In genomic region chr9:128902351-128903078, GRCh38 we compare ENCODE assay signal across 1 cellular context.
TF ChIP-seq lines count a peak whose summit lies in the region.

No MANE protein-coding gene starts in this region.

TF ChIP-seq in GM12878, 131 proteins besides CTCF, POLR2A, EP300 and RAD21:
- peak; percentile 85; the same call in 1 of the 2 replicates for TF ChIP-seq TCF3 (IDR thresholded peaks at IDR 0.05; ENCODE audit: borderline replicate concordance, insufficient read depth, low read depth, low read length)
- TF ChIP-seq NKRF (conservative IDR thresholded peaks at IDR 0.05) = 0 out of 2 replicates have a peak, but pooled peaks have one; percentile 34
- TF ChIP-seq PBX3 (IDR thresholded peaks at IDR 0.05; ENCODE audit: insufficient replicate concordance, low read depth, low read length) = no peak
- peak; percentile 75 for TF ChIP-seq MXI1 (IDR thresholded peaks at IDR 0.05; ENCODE audit: low read depth, low read length)
- TF ChIP-seq, protein P1, sequence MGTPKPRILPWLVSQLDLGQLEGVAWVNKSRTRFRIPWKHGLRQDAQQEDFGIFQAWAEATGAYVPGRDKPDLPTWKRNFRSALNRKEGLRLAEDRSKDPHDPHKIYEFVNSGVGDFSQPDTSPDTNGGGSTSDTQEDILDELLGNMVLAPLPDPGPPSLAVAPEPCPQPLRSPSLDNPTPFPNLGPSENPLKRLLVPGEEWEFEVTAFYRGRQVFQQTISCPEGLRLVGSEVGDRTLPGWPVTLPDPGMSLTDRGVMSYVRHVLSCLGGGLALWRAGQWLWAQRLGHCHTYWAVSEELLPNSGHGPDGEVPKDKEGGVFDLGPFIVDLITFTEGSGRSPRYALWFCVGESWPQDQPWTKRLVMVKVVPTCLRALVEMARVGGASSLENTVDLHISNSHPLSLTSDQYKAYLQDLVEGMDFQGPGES (IDR thresholded peaks at IDR 0.05) = no peak
- TF ChIP-seq ATF7 (IDR thresholded peaks at IDR 0.05; ENCODE audit: low read depth) = peak; percentile 31; the same call in 1 of the 2 replicates
- no peak for TF ChIP-seq GABPA (IDR thresholded peaks at IDR 0.05; ENCODE audit: low read depth)
- TF ChIP-seq, protein P2, sequence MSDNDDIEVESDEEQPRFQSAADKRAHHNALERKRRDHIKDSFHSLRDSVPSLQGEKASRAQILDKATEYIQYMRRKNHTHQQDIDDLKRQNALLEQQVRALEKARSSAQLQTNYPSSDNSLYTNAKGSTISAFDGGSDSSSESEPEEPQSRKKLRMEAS (IDR thresholded peaks at IDR 0.05; ENCODE audit: low read depth, low read length) = peak; percentile 84
- peak; percentile 17 to 39; a peak in 2 of 4 replicates for TF ChIP-seq IKZF2 (IDR thresholded peaks at IDR 0.05)
- TF ChIP-seq YY1 (IDR thresholded peaks at IDR 0.05; ENCODE audit: low read depth, low read length) = 0 out of 2 replicates have a peak, but pooled peaks have one; percentile 12
- TF ChIP-seq EED (IDR thresholded peaks at IDR 0.05; ENCODE audit: low read depth) = 0 out of 2 replicates have a peak, but pooled peaks have one; percentile 29
- peak; percentile 41; the same call in 1 of the 2 replicates for TF ChIP-seq POLR2AphosphoS5 (IDR thresholded peaks at IDR 0.05; ENCODE audit: low read length)
- TF ChIP-seq MLLT1 (IDR thresholded peaks at IDR 0.05) = peak; percentile 47; the same call in 1 of the 2 replicates
- peak; percentile 43 for TF ChIP-seq IKZF1 (conservative IDR thresholded peaks at IDR 0.05)
- 0 out of 3 replicates have a peak, but pooled peaks have one; percentile 51 for TF ChIP-seq POU2F2 (IDR thresholded peaks at IDR 0.05; ENCODE audit: borderline replicate concordance, low read depth, low read length)
- peak; percentile 18 for TF ChIP-seq SP1 (IDR thresholded peaks at IDR 0.05; ENCODE audit: low read depth, low read length)
- TF ChIP-seq USF1 (IDR thresholded peaks at IDR 0.05; ENCODE audit: borderline replicate concordance, extremely low read length, insufficient read depth, low read depth, low read length) = no peak
- no peak for TF ChIP-seq SMC3 (IDR thresholded peaks at IDR 0.05; ENCODE audit: borderline replicate concordance, low read length)
- peak; percentile 54; the same call in 1 of the 2 replicates for TF ChIP-seq FOXK2 (IDR thresholded peaks at IDR 0.05)
- TF ChIP-seq SREBF1 (IDR thresholded peaks at IDR 0.05; ENCODE audit: low read length) = no peak
- TF ChIP-seq RELB (IDR thresholded peaks at IDR 0.05; ENCODE audit: low read depth) = no peak
- no peak for TF ChIP-seq MTA3 (IDR thresholded peaks at IDR 0.05; ENCODE audit: borderline replicate concordance, low read length)
- no peak for TF ChIP-seq SIX5 (IDR thresholded peaks at IDR 0.05; ENCODE audit: low read depth, low read length, severe bottlenecking)
- TF ChIP-seq RUNX3 (IDR thresholded peaks at IDR 0.05; ENCODE audit: low read length) = peak; percentile 75
- no peak for TF ChIP-seq SUPT20H (IDR thresholded peaks at IDR 0.05; ENCODE audit: borderline replicate concordance, control insufficient read depth, low read depth, low read length)
- peak in 1 of 2 experiments; percentile 30; a peak in 2 of 4 replicates for TF ChIP-seq BHLHE40 (IDR thresholded peaks at IDR 0.05; ENCODE audit: borderline replicate concordance in 1 of 2, low read depth in 2 of 2, low read length in 1 of 2)
- TF ChIP-seq ZNF687 (IDR thresholded peaks at IDR 0.05) = peak; percentile 81; the same call in 1 of the 2 replicates
- peak; percentile 90 for TF ChIP-seq TCF12 (IDR thresholded peaks at IDR 0.05; ENCODE audit: low read depth, low read length)
- TF ChIP-seq CHD2 (IDR thresholded peaks at IDR 0.05; ENCODE audit: borderline replicate concordance, low read depth, low read length) = no peak
- TF ChIP-seq DPF2 (IDR thresholded peaks at IDR 0.05) = peak; percentile 66; the same call in 1 of the 2 replicates
- peak; percentile 32; the same call in 1 of the 2 replicates for TF ChIP-seq TAF1 (IDR thresholded peaks at IDR 0.05; ENCODE audit: borderline replicate concordance, low read depth, low read length)
- TF ChIP-seq NBN (IDR thresholded peaks at IDR 0.05) = 0 out of 2 replicates have a peak, but pooled peaks have one; percentile 29
- no peak; the same call in 1 of the 2 replicates for TF ChIP-seq CBFB (IDR thresholded peaks at IDR 0.05; ENCODE audit: low read depth)
- peak; percentile 86; the same call in 1 of the 2 replicates for TF ChIP-seq HDGF (IDR thresholded peaks at IDR 0.05)
